Comparison of ENCODE assay signal across 17 cellular contexts in the genomic region with DNA sequence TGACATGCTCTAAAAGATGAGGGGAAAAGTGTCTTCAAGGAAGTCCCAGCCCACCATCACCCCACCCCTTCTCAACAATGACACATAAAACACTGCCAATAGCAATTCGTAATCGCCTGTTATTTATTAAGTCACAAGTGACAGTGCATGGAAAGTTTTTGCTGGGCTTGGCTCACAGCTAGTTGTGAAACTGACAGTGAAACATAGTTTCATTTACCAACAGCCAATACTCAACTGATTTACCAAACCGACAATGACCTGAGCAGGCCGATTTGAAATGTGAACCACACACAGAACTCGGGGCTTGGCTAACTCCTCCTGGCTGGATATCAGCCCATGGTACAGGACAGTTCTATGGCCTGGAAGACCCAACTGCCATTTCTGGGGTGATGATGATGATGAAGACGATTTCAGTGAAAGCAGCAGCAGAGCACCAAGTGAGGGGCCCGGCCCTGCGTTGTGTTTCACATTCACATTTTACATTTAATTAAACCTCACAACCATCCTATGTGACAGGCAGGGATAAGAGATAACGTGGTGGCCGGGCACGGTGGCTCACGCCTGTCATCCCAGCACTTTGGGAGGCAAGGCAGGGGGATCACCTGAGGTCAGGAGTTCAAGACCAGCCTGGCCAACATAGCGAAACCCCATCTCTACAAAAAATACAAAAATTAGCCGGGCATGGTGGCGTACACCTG.
"Had no signal": no experiment of that assay in that cellular context is flagged by ENCODE, and none has a peak within 500 bp of the region (broad histone marks: within the 10 kb centered on the region; RNA-seq: fewer than 3 reads in every experiment).

No MANE protein-coding gene starts in this region.

- H3K9me3 ChIP-seq: gastrocnemius medialis, heart right ventricle, lower lobe of right lung had no signal

- H3K4me3 Mint-ChIP-seq: activated naive CD8-positive, alpha-beta T cell treated with anti-CD3 and anti-CD28 coated beads, Interleukin-2, amount 10 ng/mL, durations not matched to agents 7 days and 5 days; activated T-cell treated with anti-CD3 and anti-CD28 coated beads, Interleukin-2, amount 50 U/mL, for 72 hours had no signal

- H3K27me3 Mint-ChIP-seq: activated naive CD8-positive, alpha-beta T cell treated with anti-CD3 and anti-CD28 coated beads, Interleukin-2, amount 10 ng/mL, durations not matched to agents 7 days and 5 days; progenitor cell of endocrine pancreas had no signal

- H3K4me1 ChIP-seq: gastrocnemius medialis, heart right ventricle, lower lobe of right lung had no signal

- H3K27ac Mint-ChIP-seq: activated naive CD8-positive, alpha-beta T cell treated with anti-CD3 and anti-CD28 coated beads, Interleukin-2, amount 10 ng/mL, durations not matched to agents 7 days and 5 days; activated T-cell treated with anti-CD3 and anti-CD28 coated beads, Interleukin-2, amount 50 U/mL, for 72 hours; progenitor cell of endocrine pancreas had no signal

- ATAC-seq: gastrocnemius medialis, heart right ventricle, left colon, lower lobe of right lung, right cardiac atrium had no signal

- H3K4me3 ChIP-seq: gastrocnemius medialis, heart right ventricle, lower lobe of right lung, skin epidermis had no signal

- H3K27ac ChIP-seq: brain microvascular endothelial cell, gastrocnemius medialis, heart right ventricle, lower lobe of right lung had no signal

- DNase-seq: activated CD4-positive, alpha-beta T cell treated with anti-CD3 and anti-CD28 coated beads, Interleukin-2, amount 50 U/mL, for 4 hours; activated gamma-delta T cell treated with Interleukin-2 at 50 U/mL for 16 hours; activated naive CD8-positive, alpha-beta T cell treated with anti-CD3 and anti-CD28 coated beads, Interleukin-2, amount 10 ng/mL, durations not matched to agents 7 days and 5 days; activated T-cell treated with anti-CD3 and anti-CD28 coated beads, Interleukin-2, amount 50 U/mL, for 72 hours; anterior cingulate cortex; brain microvascular endothelial cell; cortex of kidney; effector CD8-positive, alpha-beta T cell; gastrocnemius medialis; heart right ventricle; left colon; lower lobe of right lung; midbrain; right cardiac atrium; stimulated activated CD4-positive, alpha-beta T cell treated with anti-CD3 and anti-CD28 coated beads, Interleukin-4, amount 100 ng/mL, for 4 hours had no signal

- H3K9me3 Mint-ChIP-seq: activated naive CD8-positive, alpha-beta T cell treated with anti-CD3 and anti-CD28 coated beads, Interleukin-2, amount 10 ng/mL, durations not matched to agents 7 days and 5 days; activated T-cell treated with anti-CD3 and anti-CD28 coated beads, Interleukin-2, amount 50 U/mL, for 72 hours had no signal

- H3K27me3 ChIP-seq: brain microvascular endothelial cell, gastrocnemius medialis, heart right ventricle had no signal
